13 cellular contexts compared by ENCODE assay signal in the genomic region with DNA sequence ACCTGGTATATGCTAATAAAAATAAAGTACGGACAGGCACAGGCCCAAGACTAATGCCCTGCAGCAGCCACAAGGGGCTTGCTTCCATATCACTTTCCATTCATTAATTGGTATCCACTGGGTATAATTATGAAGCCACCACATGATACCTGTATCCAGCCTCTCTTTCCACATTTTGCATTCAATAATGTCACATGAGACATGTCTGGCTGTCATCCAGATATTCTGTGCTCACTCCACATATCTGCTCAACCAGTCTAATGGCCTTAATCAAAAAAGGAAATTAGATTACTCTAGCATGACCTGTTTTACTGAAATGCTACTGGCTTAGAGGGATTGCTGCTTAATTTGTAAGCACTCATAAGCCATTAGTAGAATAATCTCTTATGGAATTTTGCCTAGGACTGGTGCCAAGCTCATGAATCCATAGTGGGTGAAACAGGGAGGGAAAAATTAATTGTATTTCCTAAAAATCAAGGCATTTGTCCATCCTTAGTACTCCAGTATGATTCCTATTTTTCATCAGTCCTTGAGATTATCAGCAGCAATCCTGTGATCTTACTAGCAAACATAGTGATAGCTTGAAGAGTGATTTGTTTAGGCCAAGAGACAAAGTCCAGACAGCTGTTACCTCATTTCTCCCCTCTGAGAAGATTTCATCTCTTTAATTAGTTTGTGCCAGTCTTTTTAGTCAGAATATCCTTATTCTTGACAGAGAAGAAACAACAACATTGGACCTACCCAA.
DNase-seq lines count a peak whose midpoint lies in the region; ATAC-seq and TF ChIP-seq lines count a peak whose summit lies in the region.
"Had no signal": no experiment of that assay in that cellular context is flagged by ENCODE, and none has a peak within 500 bp of the region (broad histone marks: within the 10 kb centered on the region; RNA-seq: fewer than 3 reads in every experiment).

No MANE protein-coding gene starts in this region.

- CTCF ChIA-PET in PC-3 (lab: Charles Lee) = no interaction called here

- no peaks in the 10 kb centered on the region for H3K9me3 ChIP-seq in PC-3 (ENCODE audit: low read length)

- H3K9me2 ChIP-seq in PC-3 (replicated peaks; ENCODE audit: low read length) = no peaks in the 10 kb centered on the region

- H3K4me2 ChIP-seq in PC-3 (ENCODE audit: low read length) = no peak overlapping the region

- H3K27ac ChIP-seq in PC-3 (ENCODE audit: low read length) = no peak overlapping the region
- H3K27ac ChIP-seq: epithelial cell of prostate had no signal

- H3K27me3 ChIP-seq in PC-3 (ENCODE audit: low read length) = no peaks in the 10 kb centered on the region

- H3K4me3 ChIP-seq in PC-3 (ENCODE audit: low read length) (no peak overlapping the region), fibroblast of pulmonary artery (replicated peaks; ENCODE audit: low read depth, low read length) (no peak overlapping the region)

- H3K79me2 ChIP-seq in PC-3 (ENCODE audit: low read length) = no peaks in the 10 kb centered on the region

- peaks cover 8% of the 10 kb centered on the region for H3K4me1 ChIP-seq in PC-3 (ENCODE audit: insufficient read depth, low read length)

- no peak overlapping the region for H3K9ac ChIP-seq in PC-3 (ENCODE audit: low read length)

- no peak for ATAC-seq in PC-3
- ATAC-seq in GM19351 (IDR thresholded peaks at IDR 0.05; ENCODE audit: unreplicated experiment) = no peak
- ATAC-seq in GM19395 (IDR thresholded peaks at IDR 0.05; ENCODE audit: unreplicated experiment) = no peak
- ATAC-seq in activated CD4-positive, CD25-positive, alpha-beta regulatory T cell treated with anti-CD3 and anti-CD28 coated beads, Interleukin-2, amount 50 U/mL, for 24 hours = no peak
- ATAC-seq: activated naive CD4-positive, alpha-beta T cell treated with anti-CD3 and anti-CD28 coated beads, Interleukin-2, amount 50 U/mL, for 72 hours had no signal

- no peaks in the 10 kb centered on the region for H3K36me3 ChIP-seq in PC-3 (ENCODE audit: low read depth, low read length)

- BruUV-seq in PC-3 (replicated peaks; lab: Mats Ljungman, UMichigan) = no TSS peak

- POLR2A ChIA-PET in PC-3 (lab: Charles Lee; ENCODE audit: unreplicated experiment) = no interaction called here

- no peak overlapping the region for H2AFZ ChIP-seq in PC-3 (ENCODE audit: low read length)

- H4K20me1 ChIP-seq in PC-3 (ENCODE audit: low read length) = no peaks in the 10 kb centered on the region

- intact Hi-C loops in PC-3 (cut with micrococcal nuclease) = no loop called here

- DNase-seq in COR-L47 (lab: John Stamatoyannopoulos, UW) (peak; percentile 70), M059J (ENCODE audit: low read depth) (peak; percentile 48), PC-3 (peak; percentile 6), fibroblast of pulmonary artery (ENCODE audit: low read depth) (peak; percentile 22), T-helper 1 cell (no peak)
- DNase-seq: activated CD4-positive, CD25-positive, alpha-beta regulatory T cell treated with anti-CD3 and anti-CD28 coated beads, Interleukin-2, amount 50 U/mL, for 72 hours; AML-193; H7 had no signal

- TF ChIP-seq CTCF in PC-3 (conservative IDR thresholded peaks at IDR 0.05; ENCODE audit: low read depth, low read length) = no peak
- TF ChIP-seq CTCF in fibroblast of pulmonary artery (IDR thresholded peaks at IDR 0.05; ENCODE audit: low read length, missing control alignments) = no peak

- H3F3A ChIP-seq in PC-3 (ENCODE audit: low read length, unreplicated experiment) = no peaks in the 10 kb centered on the region

Comparison
In these comparisons a context has a peak if more than half of its experiments do, and no peak if none do; other contexts are left out.
1. DNase-seq: peak in COR-L47 (single experiment), M059J (single experiment), PC-3 (single experiment) and fibroblast of pulmonary artery (single experiment); none in T-helper 1 cell (0 of 5).